In the genomic region with DNA sequence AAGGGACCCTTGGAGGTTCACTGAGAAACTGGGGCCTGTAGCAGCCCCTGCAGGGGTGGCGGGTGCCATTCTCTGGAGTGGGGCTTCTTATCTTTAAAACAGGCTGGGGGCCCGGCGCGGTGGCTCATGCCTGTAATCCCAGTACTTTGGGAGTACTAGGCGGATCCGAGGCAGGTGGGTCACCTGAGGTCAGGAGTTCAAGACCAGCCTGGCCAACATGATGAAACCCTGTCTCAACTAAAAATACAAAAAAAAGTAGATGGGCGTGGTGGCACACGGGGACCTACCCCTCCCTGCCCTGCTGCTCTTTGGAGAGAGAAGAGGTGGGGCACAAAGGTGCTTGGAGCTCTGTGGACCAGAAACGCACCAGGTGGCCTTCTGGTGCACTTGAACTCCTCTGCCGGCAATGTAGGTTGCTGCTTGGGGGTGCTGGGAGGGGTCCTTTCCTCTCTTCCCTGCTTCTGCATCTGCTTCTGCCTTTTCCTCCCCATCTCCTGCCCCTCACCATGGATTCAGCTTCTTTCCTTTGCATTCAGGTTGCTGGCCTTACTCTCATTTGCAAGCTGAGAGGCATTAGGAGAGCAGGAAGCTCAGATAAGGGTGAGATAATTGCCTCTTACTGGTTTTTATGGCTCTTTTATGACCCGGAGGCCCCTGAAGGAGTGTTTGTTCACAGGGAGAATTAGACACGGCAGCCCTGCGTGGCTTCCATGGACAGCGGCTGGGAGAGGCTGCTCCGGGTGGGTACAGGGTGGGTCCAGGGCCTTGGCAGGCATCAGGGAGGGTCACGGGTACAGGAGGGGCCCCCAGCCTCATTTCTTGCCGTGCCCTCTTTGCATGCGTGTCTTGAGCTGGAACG, we compare ENCODE assay signal across 12 cellular contexts. TPM values are rescaled to one million over a fixed set of nuclear protein-coding genes. Genes with fewer than 3 reads are reported as not detected.
DNase-seq lines count a peak whose midpoint lies in the region; TF ChIP-seq lines count a peak whose summit lies in the region.
"Had no signal": no experiment of that assay in that cellular context is flagged by ENCODE, and none has a peak within 500 bp of the region (broad histone marks: within the 10 kb centered on the region; RNA-seq: fewer than 3 reads in every experiment).

No MANE protein-coding gene starts in this region.

- no peak overlapping the region for H3K4me3 ChIP-seq in osteoblast (ENCODE audit: insufficient read depth, low read length)
- H3K4me3 ChIP-seq: GM12878 had no signal

- TF ChIP-seq CTCF in osteoblast (IDR thresholded peaks at IDR 0.05; ENCODE audit: extremely low read depth, low read depth, low read length) = no peak

- DNase-seq in HT-29 (ENCODE audit: low spot score) = peak; percentile 71
- DNase-seq in NCI-H2196 treated with DMSO at 0.1 percent for 48 hours (lab: John Stamatoyannopoulos, UW; ENCODE audit: unreplicated experiment) = peak; percentile 50
- DNase-seq in amniotic epithelial cell (ENCODE audit: low read depth) = peak; percentile 17
- DNase-seq in osteoblast (ENCODE audit: insufficient read length, low spot score, missing footprints) = peak; percentile 63
- DNase-seq in effector CD8-positive, alpha-beta T cell (lab: John Stamatoyannopoulos, UW) = no peak
- DNase-seq in COLO829 (ENCODE audit: low spot score) = no peak
- no peak for DNase-seq in activated gamma-delta T cell (lab: John Stamatoyannopoulos, UW)
- no peak for DNase-seq in inferior parietal cortex (ENCODE audit: extremely low spot score)
- DNase-seq: CD8-positive, alpha-beta T cell; naive thymus-derived CD8-positive, alpha-beta T cell; stimulated activated naive B cell treated with anti-CD40 and anti-IgM and Interleukin-4, amounts not matched to agents 10 μg/mL and 1 μg/mL and 100 μg/mL, for 72 hours had no signal

- peaks cover 2% of the 10 kb centered on the region for H3K79me2 ChIP-seq in osteoblast (ENCODE audit: insufficient read depth, low read length)

- no peaks in the 10 kb centered on the region for H3K4me1 ChIP-seq in osteoblast (ENCODE audit: insufficient read depth, low read length)

- H2AFZ ChIP-seq in osteoblast (ENCODE audit: low read length) = no peak overlapping the region

- no peaks in the 10 kb centered on the region for H3K9me3 ChIP-seq in osteoblast (ENCODE audit: low read depth, low read length)

- peaks cover 24% of the 10 kb centered on the region for H4K20me1 ChIP-seq in osteoblast (ENCODE audit: insufficient read depth, low read length)

- no peak overlapping the region for H3K27ac ChIP-seq in osteoblast (ENCODE audit: low read depth, low read length)

- no peak overlapping the region for H3K4me2 ChIP-seq in osteoblast (ENCODE audit: insufficient read depth, low read length)

- no peaks in the 10 kb centered on the region for H3K36me3 ChIP-seq in osteoblast (ENCODE audit: insufficient read depth, low read length)

- no peaks in the 10 kb centered on the region for H3K27me3 ChIP-seq in osteoblast (ENCODE audit: insufficient read depth, low read length)

RNA-seq across cellular contexts. Expression of a gene that starts 57.4 kb away (rescaled TPM):
- total RNA-seq in HT-29 (2014; rRNA removed; shearing (Covaris generic)) = 54.2 and 56.1 TPM in 2 replicates
- 33.3 and 39.1 TPM in 2 replicates for total RNA-seq in osteoblast
- total RNA-seq: CD8-positive, alpha-beta T cell had no signal

Comparison
In these comparisons a context has a peak if more than half of its experiments do, and no peak if none do; other contexts are left out.
1. DNase-seq: peak in HT-29 (single experiment), NCI-H2196 treated with DMSO at 0.1 percent for 48 hours (single experiment), amniotic epithelial cell (single experiment) and osteoblast (single experiment); none in effector CD8-positive, alpha-beta T cell (single experiment), COLO829 (single experiment), activated gamma-delta T cell (single experiment) and inferior parietal cortex (single experiment).